Comparison of ENCODE assay signal across 18 cellular contexts in the genomic region with DNA sequence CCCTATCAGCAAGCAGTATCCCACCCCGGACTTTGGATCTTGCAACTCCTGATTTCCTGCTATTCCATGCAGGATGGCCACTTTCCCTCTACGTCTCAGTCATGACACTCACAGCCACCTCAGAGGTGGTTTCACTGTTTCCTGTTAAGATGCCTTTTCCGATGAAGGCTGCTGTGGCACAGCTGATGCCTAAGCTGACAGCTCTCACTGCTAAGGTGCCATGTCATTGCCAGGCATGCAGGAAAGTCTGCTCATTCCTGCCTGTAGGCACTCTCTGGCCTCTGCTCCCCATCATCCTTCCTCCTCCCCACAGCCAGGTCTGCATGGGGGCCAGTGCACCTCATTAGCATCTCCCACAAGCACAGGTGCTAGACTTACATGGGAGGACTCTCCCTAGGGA.
DNase-seq lines count a peak whose midpoint lies in the region; ATAC-seq and TF ChIP-seq lines count a peak whose summit lies in the region.
"Had no signal": no experiment of that assay in that cellular context is flagged by ENCODE, and none has a peak within 500 bp of the region (broad histone marks: within the 10 kb centered on the region; RNA-seq: fewer than 3 reads in every experiment).

No MANE protein-coding gene starts in this region.

- H3K27ac Mint-ChIP-seq in osteocyte (ENCODE audit: unreplicated experiment): no peak overlapping the region
- H3K27ac Mint-ChIP-seq: B cell; CD4-positive, CD25-positive, alpha-beta regulatory T cell; CD8-positive, alpha-beta T cell; GM23338; H9 had no signal

- DNase-seq in NCI-H1436 (lab: John Stamatoyannopoulos, UW) (peak; percentile 55), NCI-H1436 treated with DMSO at 0.1 percent for 48 hours (lab: John Stamatoyannopoulos, UW) (no peak), NCI-H2107 treated with DMSO at 0.1 percent for 48 hours (lab: John Stamatoyannopoulos, UW; ENCODE audit: unreplicated experiment) (peak; percentile 59), osteocyte (ENCODE audit: extremely low spot score, unreplicated experiment) (peak; percentile 63), NCI-H524 (lab: John Stamatoyannopoulos, UW) (no peak)
- DNase-seq: Caco-2; CD4-positive, CD25-positive, alpha-beta regulatory T cell; CD8-positive, alpha-beta T cell; DMS153; DMS79; EL; GDM1; H9 had no signal

- peaks cover 22% of the 10 kb centered on the region for H3K9me3 Mint-ChIP-seq in osteocyte (ENCODE audit: unreplicated experiment)
- H3K9me3 Mint-ChIP-seq: GM23338, H9 had no signal

- no peaks in the 10 kb centered on the region for H3K27me3 Mint-ChIP-seq in osteocyte (ENCODE audit: unreplicated experiment)
- H3K27me3 Mint-ChIP-seq: CD4-positive, CD25-positive, alpha-beta regulatory T cell had no signal

- ATAC-seq in GM21529 (IDR thresholded peaks at IDR 0.05; ENCODE audit: unreplicated experiment): no peak
- ATAC-seq: CD8-positive, alpha-beta T cell; GM12878; GM23338; HCT116 had no signal

- H3K4me1 Mint-ChIP-seq in osteocyte (ENCODE audit: unreplicated experiment): no peaks in the 10 kb centered on the region
- H3K4me1 Mint-ChIP-seq: B cell; CD4-positive, CD25-positive, alpha-beta regulatory T cell; GM23338 had no signal

- H3K36me3 Mint-ChIP-seq in osteocyte (ENCODE audit: unreplicated experiment): no peaks in the 10 kb centered on the region
- H3K36me3 Mint-ChIP-seq: CD4-positive, CD25-positive, alpha-beta regulatory T cell; CD8-positive, alpha-beta T cell had no signal

- no peak overlapping the region for H3K4me3 Mint-ChIP-seq in osteocyte (ENCODE audit: unreplicated experiment)
- H3K4me3 Mint-ChIP-seq: B cell; CD4-positive, CD25-positive, alpha-beta regulatory T cell; CD8-positive, alpha-beta T cell; GM23338; H9 had no signal

- TF ChIP-seq CTCF in osteocyte (IDR thresholded peaks at IDR 0.05): no peak

Comparison
In these comparisons a context has a peak if more than half of its experiments do, and no peak if none do; other contexts are left out.
1. DNase-seq: peak in NCI-H1436 (single experiment), NCI-H2107 treated with DMSO at 0.1 percent for 48 hours (single experiment) and osteocyte (single experiment); none in NCI-H1436 treated with DMSO at 0.1 percent for 48 hours (single experiment) and NCI-H524 (0 of 2).